ENCODE assay signal across 25 cellular contexts in the genomic region with DNA sequence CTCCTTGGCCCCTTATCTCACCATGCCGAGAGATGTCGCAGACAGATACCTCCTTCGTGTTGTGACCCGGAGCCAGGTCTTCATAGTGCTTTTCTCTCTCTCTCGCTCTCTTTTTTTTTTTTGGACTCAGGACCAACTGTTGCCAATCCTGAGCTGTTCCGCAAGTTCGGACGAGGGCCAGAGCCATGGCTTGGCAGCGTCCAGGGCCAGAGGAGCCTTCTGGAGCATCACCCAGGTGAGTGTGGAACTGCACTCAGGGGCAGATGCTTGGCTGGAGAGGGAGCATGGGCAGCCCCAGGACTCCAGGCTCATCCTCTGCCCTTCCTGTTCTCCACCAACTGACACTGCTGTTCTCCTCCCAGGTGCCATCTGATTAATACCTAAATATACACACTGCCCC. TPM values are rescaled to one million over a fixed set of nuclear protein-coding genes. Genes with fewer than 3 reads are reported as not detected.
DNase-seq lines count a peak whose midpoint lies in the region; FAIRE-seq and TF ChIP-seq lines count a peak whose summit lies in the region.
"Had no signal": no experiment of that assay in that cellular context is flagged by ENCODE, and none has a peak within 500 bp of the region (broad histone marks: within the 10 kb centered on the region; RNA-seq: fewer than 3 reads in every experiment).

No MANE protein-coding gene starts in this region.

- peak overlapping the region; percentile 13 to 91 (median 85); a peak in 21 of 22 replicates for H3K27ac ChIP-seq in BLaER1 treated with 17β-estradiol and CSF1 and Interleukin-3, amounts not matched to agents 10 nM and 100 nM
- H3K27ac ChIP-seq: A549, C4-2B, PC-9, SJCRH30 had no signal

- H3K9me3 Mint-ChIP-seq in activated T-helper 1 cell treated with anti-CD3 and anti-CD28 coated beads, Interleukin-12 subunit alpha, Interleukin-12 subunit beta, Interleukin-2, Interleukin-4 antibody, amounts not matched to agents 30 ng/mL and 10 ng/mL and 1 ng/mL, durations not matched to agents 14 hours and 24 hours and 36 hours, result no peaks in the 10 kb centered on the region
- H3K9me3 Mint-ChIP-seq: CD8-positive, alpha-beta memory T cell had no signal

- peaks cover 0 to 15% (median 6%) of the 10 kb centered on the region in 11 experiments; a peak in 8 of 22 replicates for H3K36me3 ChIP-seq in BLaER1 treated with 17β-estradiol and CSF1 and Interleukin-3, amounts not matched to agents 10 nM and 100 nM
- H3K36me3 ChIP-seq in bronchial epithelial cell (ENCODE audit: control insufficient read depth, insufficient read depth, low read length), result peaks cover 2% of the 10 kb centered on the region
- H3K36me3 ChIP-seq: SJCRH30 had no signal

- peaks cover 16% of the 10 kb centered on the region for H3K36me3 Mint-ChIP-seq in activated T-helper 1 cell treated with anti-CD3 and anti-CD28 coated beads, Interleukin-12 subunit alpha, Interleukin-12 subunit beta, Interleukin-2, Interleukin-4 antibody, amounts not matched to agents 30 ng/mL and 10 ng/mL and 1 ng/mL, durations not matched to agents 14 hours and 24 hours and 36 hours (ENCODE audit: low read depth)

- DNase-seq in GF-D8 (lab: John Stamatoyannopoulos, UW), result peak; percentile 53
- DNase-seq in bronchial epithelial cell (ENCODE audit: low read depth), result no peak
- DNase-seq in posterior vena cava (ENCODE audit: low spot score), result peak; percentile 51
- no peak for DNase-seq in GOT3 (lab: John Stamatoyannopoulos, UW)
- no peak for DNase-seq in activated T-helper 1 cell treated with anti-CD3 and anti-CD28 coated beads, Interleukin-12 subunit alpha, Interleukin-12 subunit beta, Interleukin-2, Interleukin-4 antibody, amounts not matched to agents 30 ng/mL and 10 ng/mL and 1 ng/mL, durations not matched to agents 14 hours and 24 hours and 36 hours (ENCODE audit: low spot score)
- no peak for DNase-seq in SKM-1 treated with dmso at 0.1 percent for 144 hours (lab: John Stamatoyannopoulos, UW; ENCODE audit: unreplicated experiment)
- DNase-seq: AML-193; DMS 273 treated with DMSO at 0.1 percent for 48 hours; DMS79; EL; H7; KBM-7; NCI-H1105; NCI-H1436 treated with DMSO at 0.1 percent for 48 hours; NCI-H187 treated with DMSO at 0.1 percent for 48 hours; NCI-H2171 treated with DMSO at 0.1 percent for 48 hours; NCI-H526; NK-92 treated with Interleukin-12 subunit alpha and Interleukin-12 subunit beta, amount 100 ng/mL, for 24 hours; PC-9; SJCRH30 had no signal

- peaks cover 0 to 8% (median 3%) of the 10 kb centered on the region in 11 experiments; a peak in 5 of 22 replicates for H3K27me3 ChIP-seq in BLaER1 treated with 17β-estradiol and CSF1 and Interleukin-3, amounts not matched to agents 10 nM and 100 nM
- no peaks in the 10 kb centered on the region for H3K27me3 ChIP-seq in bronchial epithelial cell (ENCODE audit: control insufficient read depth, insufficient read depth, low read length)
- H3K27me3 ChIP-seq: SJCRH30 had no signal

- H3K27ac Mint-ChIP-seq in activated T-helper 1 cell treated with anti-CD3 and anti-CD28 coated beads, Interleukin-12 subunit alpha, Interleukin-12 subunit beta, Interleukin-2, Interleukin-4 antibody, amounts not matched to agents 30 ng/mL and 10 ng/mL and 1 ng/mL, durations not matched to agents 14 hours and 24 hours and 36 hours, result no peak overlapping the region

- intact Hi-C loops in posterior vena cava (cut with DNase I), result no loop called here
- intact Hi-C loops in activated T-helper 1 cell treated with anti-CD3 and anti-CD28 coated beads, Interleukin-12 subunit alpha, Interleukin-12 subunit beta, Interleukin-2, Interleukin-4 antibody, amounts not matched to agents 30 ng/mL and 10 ng/mL and 1 ng/mL, durations not matched to agents 14 hours and 24 hours and 36 hours (cut with micrococcal nuclease), result no loop called here

- H3K9me3 ChIP-seq in BLaER1 treated with 17β-estradiol and CSF1 and Interleukin-3, amounts not matched to agents 10 nM and 100 nM (replicated peaks in 1 of 11), result no peaks in the 10 kb centered on the region
- H3K9me3 ChIP-seq: A549, SJCRH30 had no signal

- TF ChIP-seq CTCF in bronchial epithelial cell (IDR thresholded peaks at IDR 0.05; ENCODE audit: insufficient read depth, low read length, severe bottlenecking), result no peak

- peak; percentile 75 for FAIRE-seq in bronchial epithelial cell (lab: Jason Lieb, UNC)
- FAIRE-seq: A549, HepG2 had no signal

- H3K4me1 ChIP-seq in BLaER1 treated with 17β-estradiol and CSF1 and Interleukin-3, amounts not matched to agents 10 nM and 100 nM, result peaks cover 58 to 83% (median 71%) of the 10 kb centered on the region in 10 experiments
- H3K4me1 ChIP-seq: A549, SJCRH30 had no signal

- peak overlapping the region; percentile 80 to 98 (median 95) for H3K4me2 ChIP-seq in BLaER1 treated with 17β-estradiol and CSF1 and Interleukin-3, amounts not matched to agents 10 nM and 100 nM
- H3K4me2 ChIP-seq: A549, PC-9 had no signal

- no peak overlapping the region for H3K4me3 Mint-ChIP-seq in activated T-helper 1 cell treated with anti-CD3 and anti-CD28 coated beads, Interleukin-12 subunit alpha, Interleukin-12 subunit beta, Interleukin-2, Interleukin-4 antibody, amounts not matched to agents 30 ng/mL and 10 ng/mL and 1 ng/mL, durations not matched to agents 14 hours and 24 hours and 36 hours
- H3K4me3 Mint-ChIP-seq: CD8-positive, alpha-beta memory T cell had no signal

- no peaks in the 10 kb centered on the region for H3K27me3 Mint-ChIP-seq in activated T-helper 1 cell treated with anti-CD3 and anti-CD28 coated beads, Interleukin-12 subunit alpha, Interleukin-12 subunit beta, Interleukin-2, Interleukin-4 antibody, amounts not matched to agents 30 ng/mL and 10 ng/mL and 1 ng/mL, durations not matched to agents 14 hours and 24 hours and 36 hours (ENCODE audit: insufficient read depth)
- H3K27me3 Mint-ChIP-seq: CD8-positive, alpha-beta memory T cell had no signal

- peaks cover 0 to 7% (median 0%) of the 10 kb centered on the region in 11 experiments; a peak in 6 of 22 replicates for H4K20me1 ChIP-seq in BLaER1 treated with 17β-estradiol and CSF1 and Interleukin-3, amounts not matched to agents 10 nM and 100 nM

- peaks cover 19% of the 10 kb centered on the region for H3K4me1 Mint-ChIP-seq in activated T-helper 1 cell treated with anti-CD3 and anti-CD28 coated beads, Interleukin-12 subunit alpha, Interleukin-12 subunit beta, Interleukin-2, Interleukin-4 antibody, amounts not matched to agents 30 ng/mL and 10 ng/mL and 1 ng/mL, durations not matched to agents 14 hours and 24 hours and 36 hours (ENCODE audit: low read depth)

- H3K9ac ChIP-seq in BLaER1 treated with 17β-estradiol and CSF1 and Interleukin-3, amounts not matched to agents 10 nM and 100 nM, result peak overlapping the region; percentile 10 to 77 (median 71); a peak in 21 of 22 replicates

- H3K4me3 ChIP-seq in BLaER1 treated with 17β-estradiol and CSF1 and Interleukin-3, amounts not matched to agents 10 nM and 100 nM, result peak overlapping the region in 6 of 10 experiments; percentile 9 to 53 (median 32); a peak in 9 of 20 replicates
- no peak overlapping the region for H3K4me3 ChIP-seq in bronchial epithelial cell (ENCODE audit: low read depth, low read length)
- H3K4me3 ChIP-seq: A549, PC-9, SJCRH30 had no signal

RNA-seq across cellular contexts. Expression of gene ZNF862, which starts 7.8 kb away (rescaled TPM):
- 5.0 and 8.7 TPM in 2 replicates for total RNA-seq in bronchial epithelial cell
- total RNA-seq in posterior vena cava, result 10 to 100 TPM; 12.6 to 14.2 TPM
- total RNA-seq in activated T-helper 1 cell treated with anti-CD3 and anti-CD28 coated beads, Interleukin-12 subunit alpha, Interleukin-12 subunit beta, Interleukin-2, Interleukin-4 antibody, amounts not matched to agents 30 ng/mL and 10 ng/mL and 1 ng/mL, durations not matched to agents 14 hours and 24 hours and 36 hours, result 14.2 and 19.3 TPM in 2 replicates

RNA-seq across cellular contexts. Expression of gene ATP6V0E2, which starts 27.7 kb away (rescaled TPM):
- 1.6 and 2.6 TPM in 2 replicates for total RNA-seq in bronchial epithelial cell
- 10 to 100 TPM; 13.0 to 13.2 TPM for total RNA-seq in posterior vena cava
- 47.5 and 51.2 TPM in 2 replicates for total RNA-seq in activated T-helper 1 cell treated with anti-CD3 and anti-CD28 coated beads, Interleukin-12 subunit alpha, Interleukin-12 subunit beta, Interleukin-2, Interleukin-4 antibody, amounts not matched to agents 30 ng/mL and 10 ng/mL and 1 ng/mL, durations not matched to agents 14 hours and 24 hours and 36 hours

Comparison
In these comparisons a context has a peak if more than half of its experiments do, and no peak if none do; other contexts are left out.
1. DNase-seq: peak in GF-D8 (single experiment) and posterior vena cava (single experiment); none in bronchial epithelial cell (single experiment), GOT3 (single experiment), activated T-helper 1 cell treated with anti-CD3 and anti-CD28 coated beads, Interleukin-12 subunit alpha, Interleukin-12 subunit beta, Interleukin-2, Interleukin-4 antibody, amounts not matched to agents 30 ng/mL and 10 ng/mL and 1 ng/mL, durations not matched to agents 14 hours and 24 hours and 36 hours (single experiment) and SKM-1 treated with dmso at 0.1 percent for 144 hours (single experiment).